ENCODE assay signal across 14 cellular contexts in genomic region chr6:167320734-167321017, GRCh38. TPM values are rescaled to one million over a fixed set of nuclear protein-coding genes. Genes with fewer than 3 reads are reported as not detected.
A peak's percentile ranks its signal among the peaks of the same experiment; 100 is the strongest.
DNase-seq lines count a peak whose midpoint lies in the region; ATAC-seq, FAIRE-seq and TF ChIP-seq lines count a peak whose summit lies in the region.
"Not testable (repeated sequence)": the region's sequence is repeated elsewhere in the genome, so short reads cannot be mapped to it uniquely, and the experiment has no call there.
"Had no signal": no experiment of that assay in that cellular context is flagged by ENCODE, and none has a peak within 500 bp of the region (broad histone marks: within the 10 kb centered on the region; RNA-seq: fewer than 3 reads in every experiment).

No MANE protein-coding gene starts in this region.

- not testable (repeated sequence) for H3K27ac ChIP-seq in Panc1 (ENCODE audit: low read length)

- peak; percentile 49 for ATAC-seq in Panc1
- ATAC-seq in SK-N-SH treated with all-trans-retinoic acid at 6 μM for 48 hours, result peak; percentile 67

- H3K4me1 ChIP-seq in Panc1 (ENCODE audit: control insufficient read depth, insufficient read depth, low read length), result not testable (repeated sequence)

- DNase-seq in Caki2 (ENCODE audit: low read depth) (peak; percentile 57), astrocyte of the spinal cord (ENCODE audit: low read depth, low spot score) (peak; percentile 36), fibroblast of mammary gland (ENCODE audit: low read depth) (peak; percentile 5), mesenteric fat pad (ENCODE audit: low spot score) (peak; percentile 2)
- not testable (repeated sequence) for DNase-seq in Panc1 (ENCODE audit: low read depth, low spot score); urothelium cell line (ENCODE audit: low spot score)

- not testable (repeated sequence) for H3K36me3 ChIP-seq in Panc1 (ENCODE audit: control insufficient read depth, insufficient read depth, low read length)

- intact Hi-C loops in Panc1 (cut with micrococcal nuclease; ENCODE audit: unreplicated experiment), result not testable (repeated sequence)

- not testable (repeated sequence) for TF ChIP-seq CTCF in Panc1 (IDR thresholded peaks at IDR 0.05); astrocyte of the spinal cord (IDR thresholded peaks at IDR 0.05; ENCODE audit: low read depth, low read length); fibroblast of mammary gland (conservative IDR thresholded peaks at IDR 0.05; ENCODE audit: control insufficient read depth, insufficient read depth, low read depth, low read length)

- CTCF ChIA-PET in Panc1 (lab: Charles Lee), result not testable (repeated sequence)

- POLR2A ChIA-PET in Panc1 (lab: Charles Lee), result not testable (repeated sequence)

- not testable (repeated sequence) for BruUV-seq in Panc1 (replicated peaks; lab: Mats Ljungman, UMichigan)

- in situ Hi-C loops in Caki2 (cut with HindIII; ENCODE audit: low pct_unique_long_range_greater_than_20kb, low sequenced_read_pairs); Panc1 (cut with HindIII; ENCODE audit: low pct_unique_long_range_greater_than_20kb, low sequenced_read_pairs); astrocyte of the spinal cord (cut with HindIII; ENCODE audit: low sequenced_read_pairs): not testable (repeated sequence)

- peak; percentile 80 for FAIRE-seq in urothelium cell line (lab: Jason Lieb, UNC)

- not testable (repeated sequence) for H3K9me3 ChIP-seq in Panc1 (ENCODE audit: control insufficient read depth, insufficient read depth, low read depth, low read length)

- not testable (repeated sequence) for H3K27me3 ChIP-seq in Panc1 (ENCODE audit: control insufficient read depth, insufficient read depth, low read length)

- H3K4me3 ChIP-seq in Panc1 (ENCODE audit: low read depth in 2 of 2, low read length in 2 of 2); astrocyte of the spinal cord (ENCODE audit: low read depth, low read length); fibroblast of mammary gland (ENCODE audit: control insufficient read depth, low read depth, low read length): not testable (repeated sequence)

RNA-seq across cellular contexts. Expression of gene TTLL2, which starts 4.2 kb away (rescaled TPM):
- not detected in 2 replicates for total RNA-seq in Caki2 (2014; rRNA removed; shearing (Covaris generic); ENCODE audit: low replicate concordance)
- total RNA-seq in Panc1 (2021; ENCODE audit: unreplicated experiment), result not detected
- 0.11 TPM for polyA plus RNA-seq in Panc1 (2012; ENCODE audit: insufficient read length)
- not detected for total RNA-seq in mesenteric fat pad
- total RNA-seq: A673; CD4-positive, alpha-beta memory T cell; Daoy; GM23248; H4 had no signal
- polyA plus RNA-seq: AG04450, CD14-positive monocyte, GM23248 had no signal

RNA-seq across cellular contexts. Expression of gene UNC93A, which starts 29.6 kb away (rescaled TPM):
- total RNA-seq in Caki2 (2014; rRNA removed; shearing (Covaris generic); ENCODE audit: low replicate concordance), result not detected in 2 replicates
- total RNA-seq in Panc1 (2021; ENCODE audit: unreplicated experiment) (not detected), mesenteric fat pad (not detected)
- not detected for polyA plus RNA-seq in Panc1 (2012; ENCODE audit: insufficient read length)
- total RNA-seq: A673; CD4-positive, alpha-beta memory T cell; Daoy; GM23248; H4 had no signal
- polyA plus RNA-seq: AG04450; CD14-positive monocyte; CD4-positive, alpha-beta memory T cell; GM23248 had no signal
